8 cellular contexts compared by ENCODE assay signal in the genomic region with DNA sequence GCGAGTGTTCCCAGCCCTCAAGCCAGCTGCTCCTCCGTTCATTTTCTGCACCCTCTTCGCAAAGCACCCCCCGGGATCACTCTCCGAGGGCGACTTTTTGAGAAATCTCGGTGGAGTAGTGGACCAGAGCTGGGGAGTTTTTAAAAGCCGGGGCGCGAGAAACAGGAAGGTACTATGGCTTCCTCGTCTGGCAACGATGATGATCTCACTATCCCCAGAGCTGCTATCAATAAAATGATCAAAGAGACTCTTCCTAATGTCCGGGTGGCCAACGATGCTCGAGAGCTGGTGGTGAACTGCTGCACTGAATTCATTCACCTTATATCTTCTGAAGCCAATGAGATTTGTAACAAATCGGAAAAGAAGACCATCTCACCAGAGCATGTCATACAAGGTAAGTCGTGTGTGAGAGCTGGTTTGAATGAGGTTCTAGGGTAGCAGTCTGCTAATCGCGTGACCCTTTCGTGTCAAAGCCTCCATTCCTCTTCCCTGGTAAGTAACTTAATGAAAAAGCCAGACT. TPM values are rescaled to one million over a fixed set of nuclear protein-coding genes. Genes with fewer than 3 reads are reported as not detected.
DNase-seq lines count a peak whose midpoint lies in the region; ATAC-seq and TF ChIP-seq lines count a peak whose summit lies in the region.

No MANE protein-coding gene starts in this region.

- H3K4me3 Mint-ChIP-seq in activated CD4-positive, alpha-beta memory T cell treated with anti-CD3 and anti-CD28 coated beads, Interleukin-2, amount 10 ng/mL, durations not matched to agents 7 days and 5 days = peak overlapping the region; percentile 99
- H3K4me3 Mint-ChIP-seq in naive B cell = peak overlapping the region; percentile 91 to 100 (median 98)

- POLR2A ChIA-PET in activated CD4-positive, alpha-beta memory T cell treated with anti-CD3 and anti-CD28 coated beads, Interleukin-2, amount 10 ng/mL, durations not matched to agents 7 days and 5 days (lab: Charles Lee) = interaction anchor here (1.2 to 2.7 kb wide), 10 partner anchors 8 to 671 kb away, joined by 3 to 51 read pairs (median 11); a partner anchor contains a TSS

- CTCF ChIA-PET in activated CD4-positive, alpha-beta memory T cell treated with anti-CD3 and anti-CD28 coated beads, Interleukin-2, amount 10 ng/mL, durations not matched to agents 7 days and 5 days (lab: Charles Lee) = interaction anchor here (1.0 to 2.6 kb wide), 4 partner anchors 10 to 387 kb away, joined by 3 to 19 read pairs (median 8); a partner anchor contains a TSS

- no peak for TF ChIP-seq POLR2A in erythroblast (IDR thresholded peaks at IDR 0.05; ENCODE audit: low read length)

- ATAC-seq in HG02588 (IDR thresholded peaks at IDR 0.05; ENCODE audit: unreplicated experiment) = peak; percentile 28
- peak; percentile 58 to 64 for ATAC-seq in naive B cell (ENCODE audit: low read depth in 2 of 2)

- peaks cover 28% of the 10 kb centered on the region for H3K4me1 Mint-ChIP-seq in activated CD4-positive, alpha-beta memory T cell treated with anti-CD3 and anti-CD28 coated beads, Interleukin-2, amount 10 ng/mL, durations not matched to agents 7 days and 5 days
- H3K4me1 Mint-ChIP-seq in naive B cell = peaks cover 25 to 48% (median 47%) of the 10 kb centered on the region in 3 donors

- H3K9me3 Mint-ChIP-seq in activated CD4-positive, alpha-beta memory T cell treated with anti-CD3 and anti-CD28 coated beads, Interleukin-2, amount 10 ng/mL, durations not matched to agents 7 days and 5 days = no peaks in the 10 kb centered on the region
- H3K9me3 Mint-ChIP-seq in naive B cell = no peaks in the 10 kb centered on the region

- DNase-seq in activated T-cell treated with anti-CD3 and anti-CD28 coated beads for 1 hour (ENCODE audit: low read depth) (peak; percentile 6), NCI-H1105 (lab: John Stamatoyannopoulos, UW) (peak; percentile 5), erythroblast (lab: John Stamatoyannopoulos, UW) (peak; percentile 71 to 74), naive B cell (peak; percentile 59), ureter (ENCODE audit: low spot score) (peak; percentile 46)
- no peak for DNase-seq in activated T-cell treated with anti-CD3 and anti-CD28 coated beads, Interleukin-2, amount 50 U/mL, for 1 hour
- DNase-seq in activated CD4-positive, alpha-beta memory T cell treated with anti-CD3 and anti-CD28 coated beads, Interleukin-2, amount 10 ng/mL, durations not matched to agents 7 days and 5 days = peak; percentile 51

- H3K27me3 Mint-ChIP-seq in activated CD4-positive, alpha-beta memory T cell treated with anti-CD3 and anti-CD28 coated beads, Interleukin-2, amount 10 ng/mL, durations not matched to agents 7 days and 5 days = no peaks in the 10 kb centered on the region
- no peaks in the 10 kb centered on the region for H3K27me3 Mint-ChIP-seq in naive B cell

- H3K36me3 Mint-ChIP-seq in activated CD4-positive, alpha-beta memory T cell treated with anti-CD3 and anti-CD28 coated beads, Interleukin-2, amount 10 ng/mL, durations not matched to agents 7 days and 5 days (ENCODE audit: low read depth) = peaks cover 37% of the 10 kb centered on the region
- H3K36me3 Mint-ChIP-seq in naive B cell = peaks cover 0 to 8% of the 10 kb centered on the region in 2 donors

- H3K27ac Mint-ChIP-seq in activated CD4-positive, alpha-beta memory T cell treated with anti-CD3 and anti-CD28 coated beads, Interleukin-2, amount 10 ng/mL, durations not matched to agents 7 days and 5 days = peak overlapping the region; percentile 97
- H3K27ac Mint-ChIP-seq in naive B cell = peak overlapping the region; percentile 98 to 100 (median 100)

RNA-seq across cellular contexts. Expression of a gene that starts 0.8 kb away (rescaled TPM):
- 100 to 1,000 TPM; 100 to 104 TPM for total RNA-seq in activated CD4-positive, alpha-beta memory T cell treated with anti-CD3 and anti-CD28 coated beads, Interleukin-2, amount 10 ng/mL, durations not matched to agents 7 days and 5 days
- polyA plus RNA-seq in naive B cell (ENCODE audit: low read depth in 6 of 6) = 10 to 100 TPM; 53.3 to 72.2 (median 59.3) TPM
- 50.1 TPM for total RNA-seq in ureter
